ENCODE assay signal across 1 cellular context in genomic region chr6:169798764-169799473, GRCh38.
TF ChIP-seq lines count a peak whose summit lies in the region.

No MANE protein-coding gene starts in this region.

TF ChIP-seq in HepG2, 621 proteins besides CTCF, POLR2A, EP300 and RAD21 (continued from another document):
- no peak for TF ChIP-seq GRHL1 (CRISPR knock-in tag; conservative IDR thresholded peaks at IDR 0.05)
- TF ChIP-seq ZNF629 (CRISPR knock-in tag; conservative IDR thresholded peaks at IDR 0.05) = no peak
- TF ChIP-seq SKIL (CRISPR knock-in tag; IDR thresholded peaks at IDR 0.05; ENCODE audit: borderline replicate concordance) = no peak
- TF ChIP-seq KDM6A (CRISPR knock-in tag; IDR thresholded peaks at IDR 0.05; ENCODE audit: low read depth) = no peak
